In the genomic region with DNA sequence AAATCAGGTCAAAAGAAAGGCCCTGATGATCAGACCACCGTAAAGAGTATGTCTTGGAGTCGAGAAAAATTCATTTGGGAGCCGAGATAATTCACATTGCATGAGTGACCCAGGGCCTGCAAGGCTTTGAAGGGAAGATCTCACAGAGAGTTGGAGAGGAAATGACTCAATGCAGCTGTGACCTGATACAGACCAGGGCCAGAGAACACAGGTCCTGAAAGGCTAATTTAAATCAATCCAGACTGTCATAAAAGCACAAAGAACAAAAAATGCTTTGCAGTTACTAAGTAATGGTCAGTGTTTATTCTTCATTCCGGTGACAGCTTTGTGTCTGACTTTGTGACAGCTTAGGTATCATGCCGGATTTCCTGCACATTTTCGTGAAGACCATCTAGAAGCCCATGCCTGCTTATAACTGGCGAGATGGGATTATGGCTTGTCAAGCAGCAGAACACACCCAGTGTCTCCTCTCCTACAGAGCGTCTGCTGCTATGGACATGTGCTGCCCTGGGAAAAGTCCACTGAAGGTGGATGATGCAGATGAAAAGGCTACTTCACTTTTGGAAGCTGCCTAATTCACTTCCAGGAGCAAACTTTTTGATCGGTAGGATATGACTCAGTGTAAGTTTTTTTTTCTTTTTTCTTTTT, we compare ENCODE assay signal across 14 cellular contexts. TPM values are rescaled to one million over a fixed set of nuclear protein-coding genes. Genes with fewer than 3 reads are reported as not detected.
A peak's percentile ranks its signal among the peaks of the same experiment; 100 is the strongest.
DNase-seq lines count a peak whose midpoint lies in the region; FAIRE-seq and TF ChIP-seq lines count a peak whose summit lies in the region.
"Had no signal": no experiment of that assay in that cellular context is flagged by ENCODE, and none has a peak within 500 bp of the region (broad histone marks: within the 10 kb centered on the region; RNA-seq: fewer than 3 reads in every experiment).

No MANE protein-coding gene starts in this region.

- H3K27me3 ChIP-seq in breast epithelium (no peaks in the 10 kb centered on the region), skeletal muscle satellite cell (ENCODE audit: control insufficient read depth, insufficient read depth, low read length) (no peaks in the 10 kb centered on the region)
- H3K27me3 ChIP-seq: body of pancreas, testis had no signal

- POLR2A ChIA-PET in MCF 10A (lab: Yijun Ruan, JAX), result no interaction called here

- CTCF ChIA-PET in MCF 10A (lab: Yijun Ruan, JAX), result interaction anchor here (0.6 to 0.9 kb wide), 4 partner anchors 20 to 741 kb away, joined by 3 read pairs; no protein-coding TSS in a partner anchor

- no peaks in the 10 kb centered on the region for H3K36me3 Mint-ChIP-seq in MCF 10A (ENCODE audit: insufficient read depth, unreplicated experiment)

- H3K27me3 Mint-ChIP-seq in MCF 10A (ENCODE audit: insufficient read depth, unreplicated experiment), result no peaks in the 10 kb centered on the region

- no peaks in the 10 kb centered on the region for H3K9me3 Mint-ChIP-seq in MCF 10A (ENCODE audit: unreplicated experiment)
- H3K9me3 Mint-ChIP-seq: activated CD4-positive, alpha-beta T cell treated with anti-CD3 and anti-CD28 coated beads, Interleukin-2, amount 10 ng/mL, durations not matched to agents 24 days and 14 days had no signal

- TF ChIP-seq CTCF in MCF 10A (IDR thresholded peaks at IDR 0.05; ENCODE audit: unreplicated experiment), result no peak
- no peak for TF ChIP-seq CTCF in breast epithelium (IDR thresholded peaks at IDR 0.05)
- TF ChIP-seq CTCF in fibroblast of villous mesenchyme (IDR thresholded peaks at IDR 0.05; ENCODE audit: insufficient read depth, low read depth, low read length), result no peak

- H3K4me3 ChIP-seq in breast epithelium (no peak overlapping the region), fibroblast of villous mesenchyme (ENCODE audit: low read depth, low read length) (no peak overlapping the region), skeletal muscle satellite cell (ENCODE audit: low read length) (peak overlapping the region; percentile 14)
- H3K4me3 ChIP-seq: body of pancreas, testis had no signal

- H3K36me3 ChIP-seq in breast epithelium, result no peaks in the 10 kb centered on the region
- H3K36me3 ChIP-seq in skeletal muscle satellite cell (ENCODE audit: insufficient read depth, low read length), result no peaks in the 10 kb centered on the region

- peak overlapping the region; percentile 45 for H3K9ac ChIP-seq in skeletal muscle satellite cell (ENCODE audit: low read depth, low read length)
- H3K9ac ChIP-seq: KMS-11 had no signal

- no peak overlapping the region for H3K27ac ChIP-seq in breast epithelium
- H3K27ac ChIP-seq: body of pancreas, KMS-11, testis had no signal

- H3K4me1 Mint-ChIP-seq in MCF 10A (ENCODE audit: insufficient read depth, unreplicated experiment), result peaks cover 36% of the 10 kb centered on the region

- DNase-seq in MCF 10A (ENCODE audit: unreplicated experiment) (peak; percentile 49), breast epithelium (ENCODE audit: low spot score in 2 of 2) (no peak), RCC 7860 (ENCODE audit: low spot score) (peak; percentile 60), fibroblast of villous mesenchyme (ENCODE audit: low read depth) (peak; percentile 91), HUDEP-2 (lab: John Stamatoyannopoulos, UW; ENCODE audit: unreplicated experiment in 76 of 76) (no peak), HK-2 (ENCODE audit: unreplicated experiment) (no peak), OCI-M2 (lab: John Stamatoyannopoulos, UW; ENCODE audit: unreplicated experiment) (no peak)
- DNase-seq: activated CD4-positive, alpha-beta T cell treated with anti-CD3 and anti-CD28 coated beads, Interleukin-2, amount 10 ng/mL, durations not matched to agents 24 days and 14 days; body of pancreas; stimulated activated CD4-positive, alpha-beta T cell treated with anti-CD3 and anti-CD28 coated beads, Interleukin-15, amount 100 ng/mL, for 24 hours; testis had no signal

- peak overlapping the region; percentile 64 for H3K4me2 ChIP-seq in skeletal muscle satellite cell (ENCODE audit: low read length)
- H3K4me2 ChIP-seq: KMS-11 had no signal

- H3K9me3 ChIP-seq in breast epithelium (no peaks in the 10 kb centered on the region), skeletal muscle satellite cell (replicated peaks; ENCODE audit: low read length) (no peaks in the 10 kb centered on the region)
- H3K9me3 ChIP-seq: body of pancreas, testis had no signal

- H3K27ac Mint-ChIP-seq in MCF 10A (ENCODE audit: low read depth, unreplicated experiment), result peak overlapping the region; percentile 57
- H3K27ac Mint-ChIP-seq: activated CD4-positive, alpha-beta T cell treated with anti-CD3 and anti-CD28 coated beads, Interleukin-2, amount 10 ng/mL, durations not matched to agents 24 days and 14 days had no signal

- no peak overlapping the region for H3K4me3 Mint-ChIP-seq in MCF 10A (ENCODE audit: unreplicated experiment)
- H3K4me3 Mint-ChIP-seq: activated CD4-positive, alpha-beta T cell treated with anti-CD3 and anti-CD28 coated beads, Interleukin-2, amount 10 ng/mL, durations not matched to agents 24 days and 14 days had no signal

- intact Hi-C loops in MCF 10A (cut with micrococcal nuclease), result no loop called here
- intact Hi-C loops in breast epithelium (cut with DNase I; ENCODE audit: low total_unique reads), result no loop called here

- TF ChIP-seq POLR2A in breast epithelium (IDR thresholded peaks at IDR 0.05), result no peak

- no TSS peak for BruUV-seq in MCF 10A (replicated peaks; lab: Mats Ljungman, UMichigan)

- H3K4me1 ChIP-seq in breast epithelium (no peaks in the 10 kb centered on the region), skeletal muscle satellite cell (ENCODE audit: control insufficient read depth, insufficient read depth, low read length) (peaks cover 15% of the 10 kb centered on the region)
- H3K4me1 ChIP-seq: body of pancreas, testis had no signal

- peak; percentile 72 for FAIRE-seq in RCC 7860 (lab: Jason Lieb, UNC)

RNA-seq across cellular contexts. Expression of gene ACTBL2, which starts 5.8 kb away (rescaled TPM):
- total RNA-seq in MCF 10A (2022), result 0.10 TPM in 1 of 2 replicates, not detected in the other
- total RNA-seq in breast epithelium, result 1 to 10 TPM in 1 of 3 donors, not detected in 2; 1.2 TPM
- total RNA-seq in fibroblast of villous mesenchyme, result 0.43 and 0.97 TPM in 2 replicates
- not detected in 2 replicates for total RNA-seq in skeletal muscle satellite cell (2012; rRNA removed)
- total RNA-seq: A673; activated CD4-positive, alpha-beta T cell treated with anti-CD3 and anti-CD28 coated beads, Interleukin-2, amount 10 ng/mL, durations not matched to agents 24 days and 14 days; body of pancreas had no signal

Comparison
In these comparisons a context has a peak if more than half of its experiments do, and no peak if none do; other contexts are left out.
1. DNase-seq: peak in MCF 10A (single experiment), RCC 7860 (single experiment) and fibroblast of villous mesenchyme (single experiment); none in breast epithelium (0 of 2), HUDEP-2 (0 of 76), HK-2 (single experiment) and OCI-M2 (single experiment).